1 cellular context compared by ENCODE assay signal in genomic region chr1:11640944-11641343, GRCh38.
TF ChIP-seq lines count a peak whose summit lies in the region.

No MANE protein-coding gene starts in this region.

TF ChIP-seq in HepG2, 621 proteins besides CTCF, POLR2A, EP300 and RAD21:
- TF ChIP-seq SMARCC2 (IDR thresholded peaks at IDR 0.05) = no peak
- no peak for TF ChIP-seq SMAD9 (CRISPR knock-in tag; IDR thresholded peaks at IDR 0.05)
- TF ChIP-seq KDM5A (IDR thresholded peaks at IDR 0.05; ENCODE audit: borderline replicate concordance, low read length) = no peak
- no peak for TF ChIP-seq HES4 (CRISPR knock-in tag; IDR thresholded peaks at IDR 0.05; ENCODE audit: borderline replicate concordance)
- no peak for TF ChIP-seq ZKSCAN1 (IDR thresholded peaks at IDR 0.05; ENCODE audit: low read length)
- TF ChIP-seq ZNF18 (CRISPR knock-in tag; IDR thresholded peaks at IDR 0.05; ENCODE audit: insufficient replicate concordance) = no peak
- no peak for TF ChIP-seq ZNF17 (CRISPR knock-in tag; IDR thresholded peaks at IDR 0.05)
- peak; percentile 54 for TF ChIP-seq AGO2 (optimal IDR thresholded peaks at IDR 0.05; ENCODE audit: low read depth, low read length)
- TF ChIP-seq PAF1 (CRISPR knock-in tag; IDR thresholded peaks at IDR 0.05) = 0 out of 2 replicates have a peak, but pooled peaks have one; percentile 10
- TF ChIP-seq ZSCAN20 (CRISPR knock-in tag; IDR thresholded peaks at IDR 0.05; ENCODE audit: borderline replicate concordance) = no peak
- TF ChIP-seq SETDB1 (CRISPR knock-in tag; IDR thresholded peaks at IDR 0.05; ENCODE audit: borderline replicate concordance) = no peak
- TF ChIP-seq POLR2G (IDR thresholded peaks at IDR 0.05; ENCODE audit: low read depth, low read length) = peak; percentile 40; the same call in 1 of the 2 replicates
- 0 out of 2 replicates have a peak, but pooled peaks have one; percentile 52 for TF ChIP-seq KDM2A (CRISPR knock-in tag; IDR thresholded peaks at IDR 0.05; ENCODE audit: borderline replicate concordance, low read depth)
- TF ChIP-seq ZSCAN22 (CRISPR knock-in tag; IDR thresholded peaks at IDR 0.05) = no peak
- TF ChIP-seq SALL2 (CRISPR knock-in tag; IDR thresholded peaks at IDR 0.05) = no peak
- TF ChIP-seq ZSCAN25 (CRISPR knock-in tag; IDR thresholded peaks at IDR 0.05) = no peak
